Comparison of ENCODE assay signal across 10 cellular contexts in genomic region chrY:13751289-13752071, GRCh38. TPM values are rescaled to one million over a fixed set of nuclear protein-coding genes. Genes with fewer than 3 reads are reported as not detected.
DNase-seq lines count a peak whose midpoint lies in the region; ATAC-seq and TF ChIP-seq lines count a peak whose summit lies in the region.
"Had no signal": no experiment of that assay in that cellular context is flagged by ENCODE, and none has a peak within 500 bp of the region (broad histone marks: within the 10 kb centered on the region; RNA-seq: fewer than 3 reads in every experiment).

No MANE protein-coding gene starts in this region.

- no peak overlapping the region for H3K27ac ChIP-seq in stomach
- H3K27ac ChIP-seq in dorsolateral prefrontal cortex: no peak overlapping the region
- H3K27ac ChIP-seq: epithelial cell of prostate had no signal

- H3K4me1 ChIP-seq in stomach: peaks cover 0 to 26% (median 0%) of the 10 kb centered on the region in 4 donors

- TF ChIP-seq EP300 in stomach (IDR thresholded peaks at IDR 0.05): no peak

- no peak overlapping the region for H3K27ac Mint-ChIP-seq in nephron progenitor cell

- WGBS in stomach, 5 donors: 1 to 3% (median 1%) methylated on average over 17 to 46 of the region's 60 CpGs; no CpG with 5 or more reads in 2 of the 5 donors

- no peaks in the 10 kb centered on the region for H3K9me3 ChIP-seq in stomach

- no peaks in the 10 kb centered on the region for H3K27me3 Mint-ChIP-seq in nephron progenitor cell (ENCODE audit: low read depth, poor library complexity)

- TF ChIP-seq CTCF in HFF-Myc (IDR thresholded peaks at IDR 0.05; ENCODE audit: low read depth, low read length, missing control alignments) (peak; percentile 9), stomach (IDR thresholded peaks at IDR 0.05) (no peak), dorsolateral prefrontal cortex (IDR thresholded peaks at IDR 0.05 in 54 of 56, conservative IDR thresholded peaks at IDR 0.05 in 2 of 56; ENCODE audit: low read depth in 1 of 56, partially characterized antibody in 56 of 56) (no peak), nephron progenitor cell (IDR thresholded peaks at IDR 0.05) (no peak)

- no peaks in the 10 kb centered on the region for H3K9me3 Mint-ChIP-seq in nephron progenitor cell

- no peak overlapping the region for H3K4me3 Mint-ChIP-seq in nephron progenitor cell

- no peak for TF ChIP-seq POLR2A in stomach (IDR thresholded peaks at IDR 0.05)

- no peak overlapping the region for H3K4me3 ChIP-seq in HFF-Myc (replicated peaks; ENCODE audit: low read depth, low read length)
- peak overlapping the region in 2 of 4 donors; percentile 36 to 57 for H3K4me3 ChIP-seq in stomach
- peak overlapping the region in 12 of 59 donors; percentile 29 to 65 (median 52) for H3K4me3 ChIP-seq in dorsolateral prefrontal cortex

- no peaks in the 10 kb centered on the region for H3K4me1 Mint-ChIP-seq in nephron progenitor cell

- no peaks in the 10 kb centered on the region for H3K36me3 Mint-ChIP-seq in nephron progenitor cell (ENCODE audit: low read depth)

- ATAC-seq in GM21529 (IDR thresholded peaks at IDR 0.05; ENCODE audit: unreplicated experiment): no peak

- intact Hi-C loops in stomach (cut with DNase I; ENCODE audit: low total_unique reads) (no loop called here), dorsolateral prefrontal cortex (cut with DNase I) (no loop called here)

- no peaks in the 10 kb centered on the region for H3K36me3 ChIP-seq in stomach

- H3K27me3 ChIP-seq in stomach (peaks cover 0 to 5% (median 0%) of the 10 kb centered on the region in 3 donors), dorsolateral prefrontal cortex (no peaks in the 10 kb centered on the region)

- DNase-seq in Ammon's horn (ENCODE audit: low spot score): peak; percentile 11
- DNase-seq in HFF-Myc (ENCODE audit: extremely low read depth, low read depth): no peak
- DNase-seq in activated CD4-positive, alpha-beta T cell treated with anti-CD3 and anti-CD28 coated beads for 1 hour: peak; percentile 10
- DNase-seq in iPS DF 4.7 (ENCODE audit: extremely low read depth, low spot score): peak; percentile 53
- no peak for DNase-seq in stomach
- no peak for DNase-seq in dorsolateral prefrontal cortex
- no peak for DNase-seq in nephron progenitor cell
- DNase-seq: DND-41 had no signal

RNA-seq across cellular contexts. Expression of gene TMSB4Y, which starts 47.8 kb away (rescaled TPM):
- 1 to 10 TPM in 1 of 5 donors, not detected in 4; 3.3 TPM for total RNA-seq in stomach
- polyA plus RNA-seq in stomach: 1 to 10 TPM in 2 of 3 donors, not detected in 1; 1.4 to 1.9 TPM
- 10 to 100 TPM in 1 of 120 experiments, 1 to 10 TPM in 29, not detected in 90; 2.0 to 12.0 (median 4.9) TPM for total RNA-seq in dorsolateral prefrontal cortex

Comparison
In these comparisons a context has a peak if more than half of its experiments do, and no peak if none do; other contexts are left out.
1. DNase-seq: peak in Ammon's horn (single experiment), activated CD4-positive, alpha-beta T cell treated with anti-CD3 and anti-CD28 coated beads for 1 hour (single experiment) and iPS DF 4.7 (single experiment); none in HFF-Myc (single experiment), stomach (single experiment), dorsolateral prefrontal cortex (0 of 10) and nephron progenitor cell (single experiment).